Comparison of ENCODE assay signal across 1 cellular context in the genomic region with DNA sequence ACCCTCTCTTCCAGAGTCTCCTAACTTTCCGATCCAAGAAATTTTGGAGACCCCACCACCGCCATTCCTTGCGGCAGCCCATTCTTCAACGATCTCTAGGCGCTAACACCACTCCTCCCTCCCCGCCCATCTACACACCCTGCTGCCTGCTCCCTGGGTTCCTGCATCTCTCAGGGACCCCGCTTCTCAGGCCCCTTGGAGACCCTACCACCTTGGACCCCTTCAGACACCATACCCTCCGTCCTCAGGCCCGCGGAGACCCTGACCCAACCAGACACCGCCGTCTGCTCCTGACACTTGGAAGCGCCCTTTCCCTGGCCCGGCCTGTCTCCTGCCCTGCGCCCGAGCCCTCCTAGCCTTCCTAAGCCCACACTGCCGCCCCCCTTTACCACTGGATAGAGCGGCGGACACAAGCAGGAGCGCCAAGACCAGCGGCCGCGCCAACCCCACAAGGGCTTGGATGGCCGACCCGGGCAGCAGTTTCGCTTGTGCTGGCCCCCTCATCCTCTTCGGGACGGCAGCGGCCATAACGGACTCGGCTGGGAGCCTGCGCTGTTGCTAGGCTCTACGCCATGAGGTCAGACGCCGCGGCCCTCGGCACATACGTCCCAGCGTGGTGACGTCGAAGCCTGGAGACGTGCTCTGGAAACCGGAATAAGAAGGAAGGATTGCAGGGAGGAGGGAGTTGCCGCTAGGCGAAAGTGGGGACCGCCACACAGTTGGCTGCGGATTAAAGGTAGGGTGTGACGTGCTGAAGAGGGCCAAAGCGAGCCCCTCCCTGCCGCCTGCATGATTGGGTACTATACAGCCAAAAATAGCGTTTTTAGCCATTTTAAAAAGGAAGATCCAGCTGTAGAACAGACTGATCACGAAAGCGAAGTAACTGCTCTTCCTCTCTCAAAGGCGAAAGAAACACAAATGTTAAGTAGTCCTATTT.
TF ChIP-seq lines count a peak whose summit lies in the region.

TSS of gene C5orf15 (minus strand) at position 569 of the 937 bp plus-strand sequence. CDS start at position 528, 41 bp downstream.

TF ChIP-seq in HepG2, 621 proteins besides CTCF, POLR2A, EP300 and RAD21 (continued from another document):
- peak in 1 of 2 experiments; percentile 22; a peak in 1 of 4 replicates for TF ChIP-seq REST (IDR thresholded peaks at IDR 0.05; ENCODE audit: borderline replicate concordance in 1 of 2, low read depth in 1 of 2, low read length in 2 of 2)
- TF ChIP-seq SMC3 (IDR thresholded peaks at IDR 0.05; ENCODE audit: low read length) = no peak
- no peak for TF ChIP-seq ZNF468 (CRISPR knock-in tag; IDR thresholded peaks at IDR 0.05)
- TF ChIP-seq PRDM10 (CRISPR knock-in tag; IDR thresholded peaks at IDR 0.05; ENCODE audit: low read depth) = peak; percentile 72; the same call in 1 of the 2 replicates
- peak; percentile 98 for TF ChIP-seq AGO2 (optimal IDR thresholded peaks at IDR 0.05; ENCODE audit: low read depth, low read length)
- TF ChIP-seq SRSF1 (optimal IDR thresholded peaks at IDR 0.05; ENCODE audit: low read depth, low read length) = peak; percentile 79
- no peak for TF ChIP-seq NR2F6 (IDR thresholded peaks at IDR 0.05)
- peak; percentile 41; the same call in 1 of the 2 replicates for TF ChIP-seq NR2F6 (CRISPR knock-in tag; IDR thresholded peaks at IDR 0.05)
- TF ChIP-seq SNAI1 (CRISPR knock-in tag; IDR thresholded peaks at IDR 0.05; ENCODE audit: borderline replicate concordance) = no peak
- TF ChIP-seq ZNF12 (CRISPR knock-in tag; IDR thresholded peaks at IDR 0.05) = peak; percentile 55; the same call in 1 of the 2 replicates
- TF ChIP-seq ZNF431 (CRISPR knock-in tag; IDR thresholded peaks at IDR 0.05; ENCODE audit: borderline replicate concordance, low read depth) = peak; percentile 86
- TF ChIP-seq NFYC (CRISPR knock-in tag; IDR thresholded peaks at IDR 0.05) = peak; percentile 56; the same call in 1 of the 2 replicates
- peak; percentile 22; the same call in 1 of the 2 replicates for TF ChIP-seq ZIK1 (CRISPR knock-in tag; IDR thresholded peaks at IDR 0.05; ENCODE audit: borderline replicate concordance, low read depth)
- peak; percentile 41; the same call in 1 of the 2 replicates for TF ChIP-seq ELF4 (CRISPR knock-in tag; IDR thresholded peaks at IDR 0.05; ENCODE audit: borderline replicate concordance)
- TF ChIP-seq PRPF4 (IDR thresholded peaks at IDR 0.05; ENCODE audit: low read depth, low read length, poor library complexity, severe bottlenecking) = no peak
- 0 out of 2 replicates have a peak, but pooled peaks have one; percentile 52 for TF ChIP-seq ZNF230 (CRISPR knock-in tag; IDR thresholded peaks at IDR 0.05)
- peak; percentile 89 for TF ChIP-seq ELF1 (CRISPR knock-in tag; IDR thresholded peaks at IDR 0.05)
- TF ChIP-seq ZNF44 (CRISPR knock-in tag; IDR thresholded peaks at IDR 0.05) = peak; percentile 96
- TF ChIP-seq KDM2A (CRISPR knock-in tag; IDR thresholded peaks at IDR 0.05; ENCODE audit: borderline replicate concordance, low read depth) = peak; percentile 96
- TF ChIP-seq ZNF234 (CRISPR knock-in tag; conservative IDR thresholded peaks at IDR 0.05) = no peak
- TF ChIP-seq RBFOX2 (IDR thresholded peaks at IDR 0.05; ENCODE audit: low read depth, low read length) = peak; percentile 97
- peak; percentile 87; the same call in 1 of the 2 replicates for TF ChIP-seq ZNF337 (CRISPR knock-in tag; IDR thresholded peaks at IDR 0.05; ENCODE audit: borderline replicate concordance, low read depth)
- TF ChIP-seq KAT2B (IDR thresholded peaks at IDR 0.05; ENCODE audit: borderline replicate concordance, low read depth, low read length) = no peak
- TF ChIP-seq KLF11 (CRISPR knock-in tag; IDR thresholded peaks at IDR 0.05) = peak; percentile 68; the same call in 1 of the 2 replicates
- TF ChIP-seq, protein P1, sequence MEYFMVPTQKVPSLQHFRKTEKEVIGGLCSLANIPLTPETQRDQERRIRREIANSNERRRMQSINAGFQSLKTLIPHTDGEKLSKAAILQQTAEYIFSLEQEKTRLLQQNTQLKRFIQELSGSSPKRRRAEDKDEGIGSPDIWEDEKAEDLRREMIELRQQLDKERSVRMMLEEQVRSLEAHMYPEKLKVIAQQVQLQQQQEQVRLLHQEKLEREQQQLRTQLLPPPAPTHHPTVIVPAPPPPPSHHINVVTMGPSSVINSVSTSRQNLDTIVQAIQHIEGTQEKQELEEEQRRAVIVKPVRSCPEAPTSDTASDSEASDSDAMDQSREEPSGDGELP (IDR thresholded peaks at IDR 0.05; ENCODE audit: borderline replicate concordance, low read depth) = no peak; the same call in 1 of the 2 replicates
- 0 out of 2 replicates have a peak, but pooled peaks have one; percentile 32 for TF ChIP-seq RELA (CRISPR knock-in tag; IDR thresholded peaks at IDR 0.05)
- no peak for TF ChIP-seq SP1 (IDR thresholded peaks at IDR 0.05)
- no peak for TF ChIP-seq SP1 (CRISPR knock-in tag; IDR thresholded peaks at IDR 0.05)
- peak; percentile 72 for TF ChIP-seq TARDBP (CRISPR knock-in tag; IDR thresholded peaks at IDR 0.05)
- TF ChIP-seq, protein P2, sequence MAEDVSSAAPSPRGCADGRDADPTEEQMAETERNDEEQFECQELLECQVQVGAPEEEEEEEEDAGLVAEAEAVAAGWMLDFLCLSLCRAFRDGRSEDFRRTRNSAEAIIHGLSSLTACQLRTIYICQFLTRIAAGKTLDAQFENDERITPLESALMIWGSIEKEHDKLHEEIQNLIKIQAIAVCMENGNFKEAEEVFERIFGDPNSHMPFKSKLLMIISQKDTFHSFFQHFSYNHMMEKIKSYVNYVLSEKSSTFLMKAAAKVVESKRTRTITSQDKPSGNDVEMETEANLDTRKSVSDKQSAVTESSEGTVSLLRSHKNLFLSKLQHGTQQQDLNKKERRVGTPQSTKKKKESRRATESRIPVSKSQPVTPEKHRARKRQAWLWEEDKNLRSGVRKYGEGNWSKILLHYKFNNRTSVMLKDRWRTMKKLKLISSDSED (CRISPR knock-in tag; IDR thresholded peaks at IDR 0.05) = no peak
- TF ChIP-seq ESRRA (CRISPR knock-in tag; IDR thresholded peaks at IDR 0.05; ENCODE audit: low read depth) = peak; percentile 30; the same call in 1 of the 2 replicates
- peak; percentile 98 for TF ChIP-seq TAF1 (CRISPR knock-in tag; IDR thresholded peaks at IDR 0.05)
- no peak for TF ChIP-seq ZNF224 (CRISPR knock-in tag; IDR thresholded peaks at IDR 0.05)
- peak; percentile 56 for TF ChIP-seq NCOA2 (CRISPR knock-in tag; IDR thresholded peaks at IDR 0.05)
- no peak for TF ChIP-seq ZNF18 (CRISPR knock-in tag; IDR thresholded peaks at IDR 0.05; ENCODE audit: insufficient replicate concordance)
- peak; percentile 69; the same call in 1 of the 2 replicates for TF ChIP-seq ZNF639 (CRISPR knock-in tag; conservative IDR thresholded peaks at IDR 0.05)
- TF ChIP-seq, protein P3, sequence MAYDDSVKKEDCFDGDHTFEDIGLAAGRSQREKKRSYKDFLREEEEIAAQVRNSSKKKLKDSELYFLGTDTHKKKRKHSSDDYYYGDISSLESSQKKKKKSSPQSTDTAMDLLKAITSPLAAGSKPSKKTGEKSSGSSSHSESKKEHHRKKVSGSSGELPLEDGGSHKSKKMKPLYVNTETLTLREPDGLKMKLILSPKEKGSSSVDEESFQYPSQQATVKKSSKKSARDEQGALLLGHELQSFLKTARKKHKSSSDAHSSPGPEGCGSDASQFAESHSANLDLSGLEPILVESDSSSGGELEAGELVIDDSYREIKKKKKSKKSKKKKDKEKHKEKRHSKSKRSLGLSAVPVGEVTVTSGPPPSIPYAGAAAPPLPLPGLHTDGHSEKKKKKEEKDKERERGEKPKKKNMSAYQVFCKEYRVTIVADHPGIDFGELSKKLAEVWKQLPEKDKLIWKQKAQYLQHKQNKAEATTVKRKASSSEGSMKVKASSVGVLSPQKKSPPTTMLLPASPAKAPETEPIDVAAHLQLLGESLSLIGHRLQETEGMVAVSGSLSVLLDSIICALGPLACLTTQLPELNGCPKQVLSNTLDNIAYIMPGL (CRISPR knock-in tag; IDR thresholded peaks at IDR 0.05; ENCODE audit: borderline replicate concordance in 1 of 2, low read depth in 1 of 2) = peak; percentile 86 to 93
- no peak; the same call in 1 of the 2 replicates for TF ChIP-seq ZNF264 (CRISPR knock-in tag; IDR thresholded peaks at IDR 0.05)
- peak; percentile 44; the same call in 1 of the 2 replicates for TF ChIP-seq RBAK (CRISPR knock-in tag; IDR thresholded peaks at IDR 0.05)
- peak; percentile 84; the same call in 1 of the 2 replicates for TF ChIP-seq MYC (CRISPR knock-in tag; IDR thresholded peaks at IDR 0.05; ENCODE audit: borderline replicate concordance)
